In the genomic region with DNA sequence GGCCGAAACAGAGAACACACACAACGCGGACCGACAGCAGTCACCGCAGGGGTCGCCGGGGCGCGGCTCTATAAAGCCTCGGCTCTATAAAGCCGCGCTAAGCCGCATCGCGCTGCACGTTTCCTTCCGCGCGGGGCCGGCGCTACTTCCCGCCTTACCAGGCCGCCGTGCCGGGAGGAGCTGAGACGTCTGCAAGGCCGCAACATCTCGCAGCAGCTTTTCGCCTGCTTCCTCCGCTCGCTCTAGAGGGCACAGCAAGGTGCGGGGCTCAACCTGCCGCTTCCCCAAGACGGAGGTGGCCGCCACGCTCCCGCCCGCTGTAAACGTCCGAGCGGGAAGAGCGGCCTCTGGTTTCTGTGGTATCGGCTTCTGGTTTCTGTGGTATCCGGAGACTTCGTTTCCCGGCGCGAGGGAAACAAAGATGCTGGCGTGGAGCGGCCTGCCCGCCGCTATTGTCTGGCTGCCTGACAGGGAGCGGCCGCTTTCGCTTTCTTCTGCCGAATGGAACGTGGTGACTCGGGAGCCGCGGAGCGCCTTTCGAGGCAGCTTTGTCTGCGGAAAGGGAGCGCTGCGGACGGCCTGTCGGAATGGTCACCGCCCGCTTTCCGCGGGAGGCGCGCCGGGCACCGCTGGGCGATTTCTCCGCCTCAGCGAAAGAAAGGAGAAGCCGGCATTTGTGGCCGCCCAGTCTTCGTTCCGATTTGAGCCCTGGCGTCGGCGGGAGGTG, we compare ENCODE assay signal across 1 cellular context.
TF ChIP-seq lines count a peak whose summit lies in the region.

No MANE protein-coding gene starts in this region.

TF ChIP-seq in IMR-90, 13 proteins besides CTCF, POLR2A, EP300 and RAD21 (continued from another document):
- peak; percentile 49 for TF ChIP-seq RCOR1 (IDR thresholded peaks at IDR 0.05; ENCODE audit: insufficient replicate concordance, low read length)
